In the genomic region with DNA sequence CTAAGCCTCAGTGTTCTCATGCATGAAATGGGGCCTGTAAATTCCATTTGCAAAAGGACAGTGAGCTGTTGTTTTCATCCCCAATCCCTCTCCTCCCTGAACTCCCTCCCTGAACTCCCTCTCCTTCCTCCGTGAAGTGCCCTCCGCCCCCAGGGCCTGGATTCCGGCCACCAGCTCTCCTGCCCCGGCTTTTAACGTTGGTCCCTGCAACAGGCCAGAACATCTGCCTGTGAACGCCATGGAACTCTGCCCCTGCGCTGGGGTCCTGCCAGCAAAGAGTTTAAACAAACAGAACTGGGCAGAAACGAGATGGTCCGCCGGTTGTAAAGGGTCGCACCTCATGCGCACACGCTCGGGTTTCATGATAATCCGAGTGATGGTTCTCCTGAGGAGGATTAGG, we compare ENCODE assay signal across 22 cellular contexts.
A peak's percentile ranks its signal among the peaks of the same experiment; 100 is the strongest.
DNase-seq lines count a peak whose midpoint lies in the region; ATAC-seq, FAIRE-seq and TF ChIP-seq lines count a peak whose summit lies in the region.
"Had no signal": no experiment of that assay in that cellular context is flagged by ENCODE, and none has a peak within 500 bp of the region (broad histone marks: within the 10 kb centered on the region; RNA-seq: fewer than 3 reads in every experiment).

No MANE protein-coding gene starts in this region.

- H3K4me3 ChIP-seq in right lobe of liver (no peak overlapping the region), HepG2 (replicated peaks in 1 of 3; ENCODE audit: insufficient read depth in 1 of 3, low read depth in 2 of 3, low read length in 3 of 3) (no peak overlapping the region), osteoblast (ENCODE audit: insufficient read depth, low read length) (no peak overlapping the region), foreskin fibroblast (ENCODE audit: low read depth in 1 of 2, low read length in 2 of 2) (no peak overlapping the region)
- H3K4me3 ChIP-seq: BLaER1, GM23248, HAP-1 had no signal

- DNase-seq in right lobe of liver (peak in 1 of 3 donors; percentile 63), HepG2 (ENCODE audit: low spot score) (no peak), ecto neural progenitor cell (ENCODE audit: low spot score) (peak; percentile 58), osteoblast (ENCODE audit: insufficient read length, low spot score, missing footprints) (peak; percentile 26), foreskin fibroblast (no peak), NCI-H1694 treated with DMSO at 0.1 percent for 48 hours (lab: John Stamatoyannopoulos, UW) (no peak)
- DNase-seq: ACHN; CD4-positive, alpha-beta memory T cell; DMS153; DND-41; EL; GM23248; KBM-7 had no signal

- H3K4me2 ChIP-seq in HepG2 (ENCODE audit: low read depth, low read length): no peak overlapping the region
- H3K4me2 ChIP-seq in osteoblast (ENCODE audit: insufficient read depth, low read length): no peak overlapping the region
- H3K4me2 ChIP-seq: BLaER1 had no signal

- FAIRE-seq in HepG2 (lab: Jason Lieb, UNC): no peak
- FAIRE-seq: A204.1, G401.6, GM12891, GM19239, HTR-8/SVneo had no signal

- ATAC-seq in right lobe of liver: peak in 3 of 4 donors; percentile 20 to 50 (median 46)
- no peak for ATAC-seq in HepG2
- ATAC-seq in HG02642 (IDR thresholded peaks at IDR 0.05; ENCODE audit: poor library complexity, unreplicated experiment): no peak

- POLR2A ChIA-PET in HepG2 (lab: Yijun Ruan, JAX): no interaction called here

- TF ChIP-seq POLR2A in right lobe of liver (IDR thresholded peaks at IDR 0.05) (no peak), HepG2 (IDR thresholded peaks at IDR 0.05; ENCODE audit: insufficient read depth in 1 of 2, low read depth in 2 of 2, low read length in 2 of 2) (no peak)

- BruUV-seq in HepG2 (replicated peaks; lab: Mats Ljungman, UMichigan): no TSS peak

- no peaks in the 10 kb centered on the region for H3K79me2 ChIP-seq in HepG2 (ENCODE audit: insufficient read depth, low read length)
- H3K79me2 ChIP-seq in osteoblast (ENCODE audit: insufficient read depth, low read length): no peaks in the 10 kb centered on the region

- no peaks in the 10 kb centered on the region for H4K20me1 ChIP-seq in HepG2 (ENCODE audit: insufficient read depth, low read length)
- H4K20me1 ChIP-seq in osteoblast (ENCODE audit: insufficient read depth, low read length): peaks cover 4% of the 10 kb centered on the region
- H4K20me1 ChIP-seq: BLaER1 had no signal

- in situ Hi-C loops in HepG2 (cut with HindIII; ENCODE audit: extremely low pct_ligation_motif_present, low pct_unique_long_range_greater_than_20kb): no loop called here

- H3K27ac ChIP-seq in right lobe of liver (no peak overlapping the region), HepG2 (ENCODE audit: extremely low read length, insufficient read depth, low read length) (no peak overlapping the region), osteoblast (ENCODE audit: low read depth, low read length) (no peak overlapping the region)
- H3K27ac ChIP-seq: BLaER1, GM23248, HL-60 had no signal

- H3K9ac ChIP-seq in HepG2 (ENCODE audit: insufficient read depth, low read depth, low read length): no peak overlapping the region
- H3K9ac ChIP-seq: BLaER1, GM23248 had no signal

- H3K36me3 ChIP-seq in right lobe of liver (no peaks in the 10 kb centered on the region), HepG2 (replicated peaks in 1 of 2; ENCODE audit: control insufficient read depth in 1 of 2, insufficient read depth in 2 of 2, low read length in 2 of 2) (no peaks in the 10 kb centered on the region), osteoblast (ENCODE audit: insufficient read depth, low read length) (no peaks in the 10 kb centered on the region)
- H3K36me3 ChIP-seq: BLaER1, HAP-1 had no signal

- no peak overlapping the region for H2AFZ ChIP-seq in HepG2 (ENCODE audit: low read length)
- no peak overlapping the region for H2AFZ ChIP-seq in osteoblast (ENCODE audit: low read length)
- H2AFZ ChIP-seq: GM23248 had no signal

- TF ChIP-seq RAD21 in HepG2 (CRISPR knock-in tag; IDR thresholded peaks at IDR 0.05): no peak

- no peaks in the 10 kb centered on the region for H3K9me3 ChIP-seq in right lobe of liver
- H3K9me3 ChIP-seq in HepG2 (ENCODE audit: low read length): no peaks in the 10 kb centered on the region
- no peaks in the 10 kb centered on the region for H3K9me3 ChIP-seq in osteoblast (ENCODE audit: low read depth, low read length)
- H3K9me3 ChIP-seq: BLaER1, HAP-1 had no signal

- intact Hi-C loops in right lobe of liver (cut with DNase I) (no loop called here), HepG2 (cut with micrococcal nuclease; ENCODE audit: unreplicated experiment) (no loop called here)

- 63% methylated on average over 15 of the region's 15 CpGs for WGBS in right lobe of liver (ENCODE audit: insufficient coverage, low coverage, low lambda C conversion rate, missing lambda C conversion rate)
- WGBS in HepG2 (ENCODE audit: low lambda C conversion rate): 66% methylated on average over 15 of the region's 15 CpGs

- TF ChIP-seq EP300 in HepG2 (IDR thresholded peaks at IDR 0.05; ENCODE audit: low read depth in 2 of 2, low read length in 2 of 2): no peak
- no peak for TF ChIP-seq EP300 in HepG2 (CRISPR knock-in tag; IDR thresholded peaks at IDR 0.05; ENCODE audit: borderline replicate concordance)

- H3K4me1 ChIP-seq in right lobe of liver (no peaks in the 10 kb centered on the region), HepG2 (ENCODE audit: insufficient read depth, low read length) (no peaks in the 10 kb centered on the region), osteoblast (ENCODE audit: insufficient read depth, low read length) (peaks cover 19% of the 10 kb centered on the region)
- H3K4me1 ChIP-seq: HAP-1 had no signal

- H3K27me3 ChIP-seq in right lobe of liver: no peaks in the 10 kb centered on the region
- no peaks in the 10 kb centered on the region for H3K27me3 ChIP-seq in HepG2 (ENCODE audit: control insufficient read depth in 1 of 2, insufficient read depth in 2 of 2, low read length in 2 of 2)
- no peaks in the 10 kb centered on the region for H3K27me3 ChIP-seq in osteoblast (ENCODE audit: insufficient read depth, low read length)
- H3K27me3 ChIP-seq: BLaER1 had no signal

- CTCF ChIA-PET in HepG2 (lab: Yijun Ruan, JAX; ENCODE audit: low intra/inter-chr PET ratio, low total read pairs): no interaction called here

- no peak for TF ChIP-seq CTCF in right lobe of liver (IDR thresholded peaks at IDR 0.05)
- TF ChIP-seq CTCF in HepG2 (CRISPR knock-in tag; IDR thresholded peaks at IDR 0.05): no peak
- TF ChIP-seq CTCF in osteoblast (IDR thresholded peaks at IDR 0.05; ENCODE audit: extremely low read depth, low read depth, low read length): no peak
- TF ChIP-seq CTCF in foreskin fibroblast (IDR thresholded peaks at IDR 0.05; ENCODE audit: low read depth, low read length): no peak

TF ChIP-seq in HepG2, 621 proteins besides CTCF, POLR2A, EP300 and RAD21 (continues in another document):
- TF ChIP-seq ZNF343 (CRISPR knock-in tag; IDR thresholded peaks at IDR 0.05) (no peak), CBX1 (IDR thresholded peaks at IDR 0.05; ENCODE audit: low read depth) (no peak), SP1 (IDR thresholded peaks at IDR 0.05) (no peak), SP1 (CRISPR knock-in tag; IDR thresholded peaks at IDR 0.05) (no peak), ZNF263 (CRISPR knock-in tag; IDR thresholded peaks at IDR 0.05) (no peak), NR2F6 (IDR thresholded peaks at IDR 0.05) (no peak), NR2F6 (CRISPR knock-in tag; IDR thresholded peaks at IDR 0.05) (no peak), SPEN (CRISPR knock-in tag; IDR thresholded peaks at IDR 0.05; ENCODE audit: low read depth) (no peak), ZBTB49 (CRISPR knock-in tag; IDR thresholded peaks at IDR 0.05; ENCODE audit: borderline replicate concordance) (no peak), ZNF468 (CRISPR knock-in tag; IDR thresholded peaks at IDR 0.05) (no peak), BORCS8-MEF2B (CRISPR knock-in tag; IDR thresholded peaks at IDR 0.05) (no peak), ZNF570 (CRISPR knock-in tag; IDR thresholded peaks at IDR 0.05; ENCODE audit: borderline replicate concordance) (no peak), ZNF713 (CRISPR knock-in tag; IDR thresholded peaks at IDR 0.05) (no peak)
- TF ChIP-seq, protein P1, sequence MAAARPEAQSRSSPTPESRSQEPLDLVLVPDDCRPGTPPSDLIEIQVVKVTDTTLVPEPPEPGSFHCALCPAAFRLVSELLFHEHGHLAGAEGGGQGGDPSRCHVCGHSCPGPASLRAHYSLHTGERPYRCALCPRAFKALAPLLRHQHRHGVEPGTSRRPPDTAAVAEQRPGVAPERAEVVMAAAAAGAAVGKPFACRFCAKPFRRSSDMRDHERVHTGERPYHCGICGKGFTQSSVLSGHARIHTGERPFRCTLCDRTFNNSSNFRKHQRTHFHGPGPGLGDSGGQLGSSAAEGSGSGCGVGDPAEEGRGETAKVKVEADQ (CRISPR knock-in tag; IDR thresholded peaks at IDR 0.05; ENCODE audit: borderline replicate concordance): no peak
- TF ChIP-seq, protein P2, sequence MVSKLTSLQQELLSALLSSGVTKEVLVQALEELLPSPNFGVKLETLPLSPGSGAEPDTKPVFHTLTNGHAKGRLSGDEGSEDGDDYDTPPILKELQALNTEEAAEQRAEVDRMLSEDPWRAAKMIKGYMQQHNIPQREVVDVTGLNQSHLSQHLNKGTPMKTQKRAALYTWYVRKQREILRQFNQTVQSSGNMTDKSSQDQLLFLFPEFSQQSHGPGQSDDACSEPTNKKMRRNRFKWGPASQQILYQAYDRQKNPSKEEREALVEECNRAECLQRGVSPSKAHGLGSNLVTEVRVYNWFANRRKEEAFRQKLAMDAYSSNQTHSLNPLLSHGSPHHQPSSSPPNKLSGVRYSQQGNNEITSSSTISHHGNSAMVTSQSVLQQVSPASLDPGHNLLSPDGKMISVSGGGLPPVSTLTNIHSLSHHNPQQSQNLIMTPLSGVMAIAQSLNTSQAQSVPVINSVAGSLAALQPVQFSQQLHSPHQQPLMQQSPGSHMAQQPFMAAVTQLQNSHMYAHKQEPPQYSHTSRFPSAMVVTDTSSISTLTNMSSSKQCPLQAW (CRISPR knock-in tag; IDR thresholded peaks at IDR 0.05): no peak

Comparison
In these comparisons a context has a peak if more than half of its experiments do, and no peak if none do; other contexts are left out.
1. ATAC-seq: peak in right lobe of liver (3 of 4); none in HepG2 (single experiment) and HG02642 (single experiment).
2. DNase-seq: peak in ecto neural progenitor cell (single experiment) and osteoblast (single experiment); none in HepG2 (single experiment), foreskin fibroblast (0 of 2) and NCI-H1694 treated with DMSO at 0.1 percent for 48 hours (single experiment).